ENCODE assay signal across 8 cellular contexts in genomic region chr11:63906585-63906984, GRCh38. TPM values are rescaled to one million over a fixed set of nuclear protein-coding genes. Genes with fewer than 3 reads are reported as not detected.
DNase-seq lines count a peak whose midpoint lies in the region; ATAC-seq and TF ChIP-seq lines count a peak whose summit lies in the region.

No MANE protein-coding gene starts in this region.

- H3K27ac Mint-ChIP-seq in activated T-cell treated with anti-CD3 and anti-CD28 coated beads, Interleukin-2, amount 50 U/mL, for 24 hours, result no peak overlapping the region

- intact Hi-C loops in gastrocnemius medialis (cut with DNase I; ENCODE audit: low total_unique reads), result loop anchor here (5.0 kb wide), 1 partner anchor 36 kb away; no protein-coding TSS in a partner anchor

- peak; percentile 28 for TF ChIP-seq CTCF in kidney epithelial cell (IDR thresholded peaks at IDR 0.05; ENCODE audit: insufficient read depth, low read length, poor library complexity, severe bottlenecking)
- peak in 1 of 5 experiments; percentile 43 for TF ChIP-seq CTCF in gastrocnemius medialis (IDR thresholded peaks at IDR 0.05 in 4 of 5, conservative IDR thresholded peaks at IDR 0.05 in 1 of 5)

- H3K4me3 Mint-ChIP-seq in activated T-cell treated with anti-CD3 and anti-CD28 coated beads, Interleukin-2, amount 50 U/mL, for 24 hours, result no peak overlapping the region

- peaks cover 78% of the 10 kb centered on the region for H3K36me3 Mint-ChIP-seq in activated T-cell treated with anti-CD3 and anti-CD28 coated beads, Interleukin-2, amount 50 U/mL, for 24 hours (ENCODE audit: low read depth)

- no peaks in the 10 kb centered on the region for H3K4me1 Mint-ChIP-seq in activated T-cell treated with anti-CD3 and anti-CD28 coated beads, Interleukin-2, amount 50 U/mL, for 24 hours (ENCODE audit: low read depth)

- TF ChIP-seq POLR2A in gastrocnemius medialis (IDR thresholded peaks at IDR 0.05), result no peak

- no peaks in the 10 kb centered on the region for H3K9me3 Mint-ChIP-seq in activated T-cell treated with anti-CD3 and anti-CD28 coated beads, Interleukin-2, amount 50 U/mL, for 24 hours

- no peaks in the 10 kb centered on the region for H3K9me3 ChIP-seq in gastrocnemius medialis

- no peak overlapping the region for H3K27ac ChIP-seq in gastrocnemius medialis

- H3K27me3 Mint-ChIP-seq in activated T-cell treated with anti-CD3 and anti-CD28 coated beads, Interleukin-2, amount 50 U/mL, for 24 hours, result no peaks in the 10 kb centered on the region

- no peak overlapping the region for H3K4me3 ChIP-seq in kidney epithelial cell (ENCODE audit: low read depth, low read length)
- H3K4me3 ChIP-seq in gastrocnemius medialis, result no peak overlapping the region

- no peak for ATAC-seq in gastrocnemius medialis

- DNase-seq in AG20443 (ENCODE audit: low spot score) (peak; percentile 57), Kasumi-1 (lab: John Stamatoyannopoulos, UW) (peak; percentile 27 to 28), kidney epithelial cell (ENCODE audit: low read depth) (no peak), gastrocnemius medialis (no peak), epidermal melanocyte (ENCODE audit: insufficient read length, low spot score) (no peak), HuH-7.5 (ENCODE audit: low spot score) (no peak), SIG-M5 (lab: John Stamatoyannopoulos, UW) (no peak)
- peak; percentile 66 for DNase-seq in activated T-cell treated with anti-CD3 and anti-CD28 coated beads, Interleukin-2, amount 50 U/mL, for 24 hours

- no peaks in the 10 kb centered on the region for H3K27me3 ChIP-seq in kidney epithelial cell (ENCODE audit: control insufficient read depth, insufficient read depth, low read length)
- H3K27me3 ChIP-seq in gastrocnemius medialis, result no peaks in the 10 kb centered on the region

- no peaks in the 10 kb centered on the region for H3K4me1 ChIP-seq in gastrocnemius medialis

- peaks cover 3% of the 10 kb centered on the region for H3K36me3 ChIP-seq in kidney epithelial cell (ENCODE audit: control insufficient read depth, insufficient read depth, low read length)
- H3K36me3 ChIP-seq in gastrocnemius medialis, result peaks cover 0 to 77% of the 10 kb centered on the region in 2 donors

- in situ Hi-C loops in gastrocnemius medialis (cut with MboI; ENCODE audit: low sequenced_read_pairs in 4 of 4), result no loop called here

RNA-seq across cellular contexts. Expression of gene RCOR2, which starts 10.4 kb away (rescaled TPM):
- 7.8 and 11.5 TPM in 2 replicates for total RNA-seq in kidney epithelial cell
- 1 to 10 TPM in 1 of 4 donors, under 1 TPM in 3; 0.25 to 1.5 (median 0.45) TPM for total RNA-seq in gastrocnemius medialis

RNA-seq across cellular contexts. Expression of gene NAA40, which starts 32.2 kb away (rescaled TPM):
- total RNA-seq in kidney epithelial cell (13.8 and 15.6 TPM in 2 replicates), gastrocnemius medialis (10 to 100 TPM in 1 of 4 donors, 1 to 10 TPM in 3; 4.9 to 11.4 (median 6.5) TPM)

Comparison
In these comparisons a context has a peak if more than half of its experiments do, and no peak if none do; other contexts are left out.
1. DNase-seq: peak in AG20443 (single experiment), Kasumi-1 (2 of 2) and activated T-cell treated with anti-CD3 and anti-CD28 coated beads, Interleukin-2, amount 50 U/mL, for 24 hours (single experiment); none in kidney epithelial cell (single experiment), gastrocnemius medialis (0 of 2), epidermal melanocyte (single experiment), HuH-7.5 (single experiment) and SIG-M5 (single experiment).